ENCODE assay signal across 1 cellular context in genomic region chr5:135921388-135921787, GRCh38.
A peak's percentile ranks its signal among the peaks of the same experiment; 100 is the strongest.
TF ChIP-seq lines count a peak whose summit lies in the region.

No MANE protein-coding gene starts in this region.

TF ChIP-seq in HEK293, 187 proteins besides CTCF, POLR2A, EP300 and RAD21 (continued from another document):
- TF ChIP-seq, protein P1, sequence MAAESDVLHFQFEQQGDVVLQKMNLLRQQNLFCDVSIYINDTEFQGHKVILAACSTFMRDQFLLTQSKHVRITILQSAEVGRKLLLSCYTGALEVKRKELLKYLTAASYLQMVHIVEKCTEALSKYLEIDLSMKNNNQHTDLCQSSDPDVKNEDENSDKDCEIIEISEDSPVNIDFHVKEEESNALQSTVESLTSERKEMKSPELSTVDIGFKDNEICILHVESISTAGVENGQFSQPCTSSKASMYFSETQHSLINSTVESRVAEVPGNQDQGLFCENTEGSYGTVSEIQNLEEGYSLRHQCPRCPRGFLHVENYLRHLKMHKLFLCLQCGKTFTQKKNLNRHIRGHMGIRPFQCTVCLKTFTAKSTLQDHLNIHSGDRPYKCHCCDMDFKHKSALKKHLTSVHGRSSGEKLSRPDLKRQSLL (tag by site-specific recombination; IDR thresholded peaks at IDR 0.05), result no peak
- TF ChIP-seq SALL2 (tag by site-specific recombination; IDR thresholded peaks at IDR 0.05; ENCODE audit: borderline replicate concordance), result no peak
- TF ChIP-seq REPIN1 (tag by site-specific recombination; IDR thresholded peaks at IDR 0.05; ENCODE audit: low read depth), result no peak
- TF ChIP-seq ZNF629 (tag by site-specific recombination; IDR thresholded peaks at IDR 0.05), result peak; percentile 61
- no peak for TF ChIP-seq ZNF610 (tag by site-specific recombination; IDR thresholded peaks at IDR 0.05; ENCODE audit: borderline replicate concordance)
- peak; percentile 73 for TF ChIP-seq PRDM6 (tag by site-specific recombination; IDR thresholded peaks at IDR 0.05)
- no peak for TF ChIP-seq OVOL3 (tag by site-specific recombination; IDR thresholded peaks at IDR 0.05)
- TF ChIP-seq ZBTB21 (tag by site-specific recombination; IDR thresholded peaks at IDR 0.05), result peak; percentile 67
- TF ChIP-seq ZNF2 (tag by site-specific recombination; IDR thresholded peaks at IDR 0.05), result no peak
- 0 out of 2 replicates have a peak, but pooled peaks have one; percentile 28 for TF ChIP-seq ZNF341 (tag by site-specific recombination; IDR thresholded peaks at IDR 0.05; ENCODE audit: low read depth)
- 0 out of 2 replicates have a peak, but pooled peaks have one; percentile 12 for TF ChIP-seq PRDM1 (tag by site-specific recombination; IDR thresholded peaks at IDR 0.05)
- TF ChIP-seq, protein P2, sequence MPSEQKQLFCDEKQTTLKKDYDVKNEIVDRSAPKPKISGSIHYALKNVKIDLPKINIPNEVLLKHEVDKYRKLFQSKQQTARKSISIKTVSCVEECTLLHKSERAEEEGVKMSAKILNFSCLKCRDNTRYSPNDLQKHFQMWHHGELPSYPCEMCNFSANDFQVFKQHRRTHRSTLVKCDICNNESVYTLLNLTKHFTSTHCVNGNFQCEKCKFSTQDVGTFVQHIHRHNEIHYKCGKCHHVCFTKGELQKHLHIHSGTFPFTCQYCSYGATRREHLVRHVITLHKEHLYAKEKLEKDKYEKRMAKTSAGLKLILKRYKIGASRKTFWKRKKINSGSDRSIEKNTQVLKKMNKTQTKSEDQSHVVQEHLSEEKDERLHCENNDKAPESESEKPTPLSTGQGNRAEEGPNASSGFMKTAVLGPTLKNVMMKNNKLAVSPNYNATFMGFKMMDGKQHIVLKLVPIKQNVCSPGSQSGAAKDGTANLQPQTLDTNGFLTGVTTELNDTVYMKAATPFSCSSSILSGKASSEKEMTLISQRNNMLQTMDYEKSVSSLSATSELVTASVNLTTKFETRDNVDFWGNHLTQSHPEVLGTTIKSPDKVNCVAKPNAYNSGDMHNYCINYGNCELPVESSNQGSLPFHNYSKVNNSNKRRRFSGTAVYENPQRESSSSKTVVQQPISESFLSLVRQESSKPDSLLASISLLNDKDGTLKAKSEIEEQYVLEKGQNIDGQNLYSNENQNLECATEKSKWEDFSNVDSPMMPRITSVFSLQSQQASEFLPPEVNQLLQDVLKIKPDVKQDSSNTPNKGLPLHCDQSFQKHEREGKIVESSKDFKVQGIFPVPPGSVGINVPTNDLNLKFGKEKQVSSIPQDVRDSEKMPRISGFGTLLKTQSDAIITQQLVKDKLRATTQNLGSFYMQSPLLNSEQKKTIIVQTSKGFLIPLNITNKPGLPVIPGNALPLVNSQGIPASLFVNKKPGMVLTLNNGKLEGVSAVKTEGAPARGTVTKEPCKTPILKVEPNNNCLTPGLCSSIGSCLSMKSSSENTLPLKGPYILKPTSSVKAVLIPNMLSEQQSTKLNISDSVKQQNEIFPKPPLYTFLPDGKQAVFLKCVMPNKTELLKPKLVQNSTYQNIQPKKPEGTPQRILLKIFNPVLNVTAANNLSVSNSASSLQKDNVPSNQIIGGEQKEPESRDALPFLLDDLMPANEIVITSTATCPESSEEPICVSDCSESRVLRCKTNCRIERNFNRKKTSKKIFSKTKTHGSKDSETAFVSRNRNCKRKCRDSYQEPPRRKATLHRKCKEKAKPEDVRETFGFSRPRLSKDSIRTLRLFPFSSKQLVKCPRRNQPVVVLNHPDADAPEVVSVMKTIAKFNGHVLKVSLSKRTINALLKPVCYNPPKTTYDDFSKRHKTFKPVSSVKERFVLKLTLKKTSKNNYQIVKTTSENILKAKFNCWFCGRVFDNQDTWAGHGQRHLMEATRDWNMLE (tag by site-specific recombination; conservative IDR thresholded peaks at IDR 0.05; ENCODE audit: low read depth), result 0 out of 2 replicates have a peak, but pooled peaks have one; percentile 16
- TF ChIP-seq TCF7L2 (IDR thresholded peaks at IDR 0.05; ENCODE audit: borderline replicate concordance, low read depth, low read length), result no peak
- TF ChIP-seq HIC1 (tag by site-specific recombination; IDR thresholded peaks at IDR 0.05), result peak; percentile 26; the same call in 1 of the 2 replicates
- no peak for TF ChIP-seq GLIS2 (tag by site-specific recombination; IDR thresholded peaks at IDR 0.05)
- no peak for TF ChIP-seq ZSCAN4 (tag by site-specific recombination; IDR thresholded peaks at IDR 0.05)
- TF ChIP-seq ZNF473 (tag by site-specific recombination; IDR thresholded peaks at IDR 0.05), result no peak
- no peak for TF ChIP-seq SP2 (tag by site-specific recombination; IDR thresholded peaks at IDR 0.05)
- no peak for TF ChIP-seq ZNF785 (tag by site-specific recombination; IDR thresholded peaks at IDR 0.05)
- TF ChIP-seq ZNF677 (tag by site-specific recombination; IDR thresholded peaks at IDR 0.05), result no peak
- no peak for TF ChIP-seq ZNF830 (tag by site-specific recombination; IDR thresholded peaks at IDR 0.05; ENCODE audit: low read depth)
- no peak for TF ChIP-seq GLI4 (tag by site-specific recombination; IDR thresholded peaks at IDR 0.05)
- no peak for TF ChIP-seq ZBTB17 (tag by site-specific recombination; IDR thresholded peaks at IDR 0.05)
- no peak for TF ChIP-seq ZNF626 (tag by site-specific recombination; IDR thresholded peaks at IDR 0.05)
- no peak for TF ChIP-seq ZNF548 (tag by site-specific recombination; IDR thresholded peaks at IDR 0.05)
